In the genomic region with DNA sequence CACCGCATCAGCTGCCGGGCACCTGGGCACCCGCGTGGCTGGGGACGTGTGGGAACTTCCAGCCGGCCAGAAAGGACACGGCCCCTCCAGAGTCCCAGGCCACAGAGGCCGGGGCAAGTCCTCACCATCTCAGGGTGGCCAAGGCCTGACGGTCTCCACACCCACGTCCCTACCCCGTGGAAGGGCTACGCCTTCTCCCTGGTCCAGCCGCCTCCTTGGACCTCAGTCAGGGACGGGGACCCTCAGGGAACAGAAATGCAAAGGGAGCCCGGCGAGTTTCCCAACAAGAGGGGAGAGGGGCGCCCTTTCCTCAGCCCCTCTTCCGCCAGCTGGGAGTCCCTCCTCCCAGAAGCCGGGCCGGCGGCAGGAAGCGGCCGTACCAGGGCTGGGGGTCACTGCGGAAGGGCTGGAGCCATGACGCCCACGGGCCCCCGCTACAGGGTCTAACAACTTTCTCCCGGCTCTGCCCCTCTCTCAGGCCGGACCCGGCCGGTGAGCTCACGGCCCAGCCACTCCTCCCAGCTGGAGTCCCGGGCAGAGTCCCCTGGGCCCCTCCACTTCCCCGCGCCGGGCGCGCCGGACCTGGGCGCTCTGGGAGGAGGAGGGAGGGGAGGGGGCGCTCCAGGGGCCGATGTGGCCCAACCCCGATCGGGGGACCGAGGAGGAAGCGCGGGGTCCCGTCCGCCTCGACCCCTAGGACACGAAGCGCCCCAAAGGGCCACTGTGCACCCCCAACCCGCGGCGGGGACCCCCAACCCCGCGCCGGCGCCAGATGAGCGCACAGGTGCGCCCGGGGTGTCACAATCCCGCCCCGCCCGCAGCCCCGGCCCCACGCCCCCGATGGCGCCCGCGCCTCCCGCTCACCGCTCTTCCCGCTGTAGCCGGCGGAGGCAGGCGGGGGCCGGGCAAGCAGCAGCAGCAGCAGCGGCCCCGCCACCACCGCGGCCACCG, we compare ENCODE assay signal across 1 cellular context.
TF ChIP-seq lines count a peak whose summit lies in the region.

No MANE protein-coding gene starts in this region.

TF ChIP-seq in HepG2, 621 proteins besides CTCF, POLR2A, EP300 and RAD21 (continued from another document and continues in another):
- TF ChIP-seq, protein P1, sequence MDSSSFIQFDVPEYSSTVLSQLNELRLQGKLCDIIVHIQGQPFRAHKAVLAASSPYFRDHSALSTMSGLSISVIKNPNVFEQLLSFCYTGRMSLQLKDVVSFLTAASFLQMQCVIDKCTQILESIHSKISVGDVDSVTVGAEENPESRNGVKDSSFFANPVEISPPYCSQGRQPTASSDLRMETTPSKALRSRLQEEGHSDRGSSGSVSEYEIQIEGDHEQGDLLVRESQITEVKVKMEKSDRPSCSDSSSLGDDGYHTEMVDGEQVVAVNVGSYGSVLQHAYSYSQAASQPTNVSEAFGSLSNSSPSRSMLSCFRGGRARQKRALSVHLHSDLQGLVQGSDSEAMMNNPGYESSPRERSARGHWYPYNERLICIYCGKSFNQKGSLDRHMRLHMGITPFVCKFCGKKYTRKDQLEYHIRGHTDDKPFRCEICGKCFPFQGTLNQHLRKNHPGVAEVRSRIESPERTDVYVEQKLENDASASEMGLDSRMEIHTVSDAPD (CRISPR knock-in tag; IDR thresholded peaks at IDR 0.05), result no peak
- TF ChIP-seq ZNF772 (CRISPR knock-in tag; IDR thresholded peaks at IDR 0.05) (peak; percentile 47; the same call in 1 of the 2 replicates), ZNF44 (CRISPR knock-in tag; IDR thresholded peaks at IDR 0.05) (no peak), PPARG (CRISPR knock-in tag; conservative IDR thresholded peaks at IDR 0.05) (peak; percentile 10; the same call in 1 of the 2 replicates), HDAC2 (CRISPR knock-in tag; IDR thresholded peaks at IDR 0.05) (no peak; the same call in 1 of the 2 replicates), KLF15 (CRISPR knock-in tag; IDR thresholded peaks at IDR 0.05; ENCODE audit: borderline replicate concordance) (0 out of 2 replicates have a peak, but pooled peaks have one; percentile 68), PHF21A (CRISPR knock-in tag; IDR thresholded peaks at IDR 0.05) (peak; percentile 28; the same call in 1 of the 2 replicates), ZNF124 (CRISPR knock-in tag; IDR thresholded peaks at IDR 0.05) (no peak), KMT2B (CRISPR knock-in tag; IDR thresholded peaks at IDR 0.05) (0 out of 2 replicates have a peak, but pooled peaks have one; percentile 23), GATAD2A (CRISPR knock-in tag; IDR thresholded peaks at IDR 0.05) (0 out of 2 replicates have a peak, but pooled peaks have one; percentile 23), KDM5B (CRISPR knock-in tag; IDR thresholded peaks at IDR 0.05; ENCODE audit: borderline replicate concordance) (no peak), PHF20 (CRISPR knock-in tag; IDR thresholded peaks at IDR 0.05) (peak; percentile 13; the same call in 1 of the 2 replicates), THAP11 (CRISPR knock-in tag; IDR thresholded peaks at IDR 0.05) (peak; percentile 24; the same call in 1 of the 2 replicates), ZBTB7A (CRISPR knock-in tag; IDR thresholded peaks at IDR 0.05) (peak; percentile 63; the same call in 1 of the 2 replicates), GZF1 (CRISPR knock-in tag; IDR thresholded peaks at IDR 0.05) (0 out of 2 replicates have a peak, but pooled peaks have one; percentile 38)
- TF ChIP-seq, protein P2, sequence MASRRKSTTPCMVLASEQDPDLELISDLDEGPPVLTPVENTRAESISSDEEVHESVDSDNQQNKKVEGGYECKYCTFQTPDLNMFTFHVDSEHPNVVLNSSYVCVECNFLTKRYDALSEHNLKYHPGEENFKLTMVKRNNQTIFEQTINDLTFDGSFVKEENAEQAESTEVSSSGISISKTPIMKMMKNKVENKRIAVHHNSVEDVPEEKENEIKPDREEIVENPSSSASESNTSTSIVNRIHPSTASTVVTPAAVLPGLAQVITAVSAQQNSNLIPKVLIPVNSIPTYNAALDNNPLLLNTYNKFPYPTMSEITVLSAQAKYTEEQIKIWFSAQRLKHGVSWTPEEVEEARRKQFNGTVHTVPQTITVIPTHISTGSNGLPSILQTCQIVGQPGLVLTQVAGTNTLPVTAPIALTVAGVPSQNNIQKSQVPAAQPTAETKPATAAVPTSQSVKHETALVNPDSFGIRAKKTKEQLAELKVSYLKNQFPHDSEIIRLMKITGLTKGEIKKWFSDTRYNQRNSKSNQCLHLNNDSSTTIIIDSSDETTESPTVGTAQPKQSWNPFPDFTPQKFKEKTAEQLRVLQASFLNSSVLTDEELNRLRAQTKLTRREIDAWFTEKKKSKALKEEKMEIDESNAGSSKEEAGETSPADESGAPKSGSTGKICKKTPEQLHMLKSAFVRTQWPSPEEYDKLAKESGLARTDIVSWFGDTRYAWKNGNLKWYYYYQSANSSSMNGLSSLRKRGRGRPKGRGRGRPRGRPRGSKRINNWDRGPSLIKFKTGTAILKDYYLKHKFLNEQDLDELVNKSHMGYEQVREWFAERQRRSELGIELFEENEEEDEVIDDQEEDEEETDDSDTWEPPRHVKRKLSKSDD (CRISPR knock-in tag; IDR thresholded peaks at IDR 0.05; ENCODE audit: low read depth), result 0 out of 2 replicates have a peak, but pooled peaks have one; percentile 33
- TF ChIP-seq, protein P3, sequence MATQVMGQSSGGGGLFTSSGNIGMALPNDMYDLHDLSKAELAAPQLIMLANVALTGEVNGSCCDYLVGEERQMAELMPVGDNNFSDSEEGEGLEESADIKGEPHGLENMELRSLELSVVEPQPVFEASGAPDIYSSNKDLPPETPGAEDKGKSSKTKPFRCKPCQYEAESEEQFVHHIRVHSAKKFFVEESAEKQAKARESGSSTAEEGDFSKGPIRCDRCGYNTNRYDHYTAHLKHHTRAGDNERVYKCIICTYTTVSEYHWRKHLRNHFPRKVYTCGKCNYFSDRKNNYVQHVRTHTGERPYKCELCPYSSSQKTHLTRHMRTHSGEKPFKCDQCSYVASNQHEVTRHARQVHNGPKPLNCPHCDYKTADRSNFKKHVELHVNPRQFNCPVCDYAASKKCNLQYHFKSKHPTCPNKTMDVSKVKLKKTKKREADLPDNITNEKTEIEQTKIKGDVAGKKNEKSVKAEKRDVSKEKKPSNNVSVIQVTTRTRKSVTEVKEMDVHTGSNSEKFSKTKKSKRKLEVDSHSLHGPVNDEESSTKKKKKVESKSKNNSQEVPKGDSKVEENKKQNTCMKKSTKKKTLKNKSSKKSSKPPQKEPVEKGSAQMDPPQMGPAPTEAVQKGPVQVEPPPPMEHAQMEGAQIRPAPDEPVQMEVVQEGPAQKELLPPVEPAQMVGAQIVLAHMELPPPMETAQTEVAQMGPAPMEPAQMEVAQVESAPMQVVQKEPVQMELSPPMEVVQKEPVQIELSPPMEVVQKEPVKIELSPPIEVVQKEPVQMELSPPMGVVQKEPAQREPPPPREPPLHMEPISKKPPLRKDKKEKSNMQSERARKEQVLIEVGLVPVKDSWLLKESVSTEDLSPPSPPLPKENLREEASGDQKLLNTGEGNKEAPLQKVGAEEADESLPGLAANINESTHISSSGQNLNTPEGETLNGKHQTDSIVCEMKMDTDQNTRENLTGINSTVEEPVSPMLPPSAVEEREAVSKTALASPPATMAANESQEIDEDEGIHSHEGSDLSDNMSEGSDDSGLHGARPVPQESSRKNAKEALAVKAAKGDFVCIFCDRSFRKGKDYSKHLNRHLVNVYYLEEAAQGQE (IDR thresholded peaks at IDR 0.05; ENCODE audit: borderline replicate concordance in 1 of 2, low read depth in 1 of 2, low read length in 2 of 2), result no peak
- TF ChIP-seq, protein P4, sequence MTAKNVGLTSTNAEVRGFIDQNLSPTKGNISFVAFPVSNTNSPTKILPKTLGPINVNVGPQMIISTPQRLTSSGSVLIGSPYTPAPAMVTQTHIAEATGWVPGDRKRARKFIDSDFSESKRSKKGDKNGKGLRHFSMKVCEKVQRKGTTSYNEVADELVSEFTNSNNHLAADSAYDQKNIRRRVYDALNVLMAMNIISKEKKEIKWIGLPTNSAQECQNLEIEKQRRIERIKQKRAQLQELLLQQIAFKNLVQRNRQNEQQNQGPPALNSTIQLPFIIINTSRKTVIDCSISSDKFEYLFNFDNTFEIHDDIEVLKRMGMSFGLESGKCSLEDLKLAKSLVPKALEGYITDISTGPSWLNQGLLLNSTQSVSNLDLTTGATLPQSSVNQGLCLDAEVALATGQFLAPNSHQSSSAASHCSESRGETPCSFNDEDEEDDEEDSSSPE (CRISPR knock-in tag; IDR thresholded peaks at IDR 0.05), result peak; percentile 35; the same call in 1 of the 2 replicates
- TF ChIP-seq, protein P5, sequence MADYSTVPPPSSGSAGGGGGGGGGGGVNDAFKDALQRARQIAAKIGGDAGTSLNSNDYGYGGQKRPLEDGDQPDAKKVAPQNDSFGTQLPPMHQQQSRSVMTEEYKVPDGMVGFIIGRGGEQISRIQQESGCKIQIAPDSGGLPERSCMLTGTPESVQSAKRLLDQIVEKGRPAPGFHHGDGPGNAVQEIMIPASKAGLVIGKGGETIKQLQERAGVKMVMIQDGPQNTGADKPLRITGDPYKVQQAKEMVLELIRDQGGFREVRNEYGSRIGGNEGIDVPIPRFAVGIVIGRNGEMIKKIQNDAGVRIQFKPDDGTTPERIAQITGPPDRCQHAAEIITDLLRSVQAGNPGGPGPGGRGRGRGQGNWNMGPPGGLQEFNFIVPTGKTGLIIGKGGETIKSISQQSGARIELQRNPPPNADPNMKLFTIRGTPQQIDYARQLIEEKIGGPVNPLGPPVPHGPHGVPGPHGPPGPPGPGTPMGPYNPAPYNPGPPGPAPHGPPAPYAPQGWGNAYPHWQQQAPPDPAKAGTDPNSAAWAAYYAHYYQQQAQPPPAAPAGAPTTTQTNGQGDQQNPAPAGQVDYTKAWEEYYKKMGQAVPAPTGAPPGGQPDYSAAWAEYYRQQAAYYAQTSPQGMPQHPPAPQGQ (CRISPR knock-in tag; IDR thresholded peaks at IDR 0.05; ENCODE audit: borderline replicate concordance), result no peak
- TF ChIP-seq, protein P6, sequence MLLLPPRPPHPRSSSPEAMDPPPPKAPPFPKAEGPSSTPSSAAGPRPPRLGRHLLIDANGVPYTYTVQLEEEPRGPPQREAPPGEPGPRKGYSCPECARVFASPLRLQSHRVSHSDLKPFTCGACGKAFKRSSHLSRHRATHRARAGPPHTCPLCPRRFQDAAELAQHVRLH (CRISPR knock-in tag; IDR thresholded peaks at IDR 0.05; ENCODE audit: borderline replicate concordance, low read depth), result peak; percentile 10; the same call in 1 of the 2 replicates
- TF ChIP-seq, protein P7, sequence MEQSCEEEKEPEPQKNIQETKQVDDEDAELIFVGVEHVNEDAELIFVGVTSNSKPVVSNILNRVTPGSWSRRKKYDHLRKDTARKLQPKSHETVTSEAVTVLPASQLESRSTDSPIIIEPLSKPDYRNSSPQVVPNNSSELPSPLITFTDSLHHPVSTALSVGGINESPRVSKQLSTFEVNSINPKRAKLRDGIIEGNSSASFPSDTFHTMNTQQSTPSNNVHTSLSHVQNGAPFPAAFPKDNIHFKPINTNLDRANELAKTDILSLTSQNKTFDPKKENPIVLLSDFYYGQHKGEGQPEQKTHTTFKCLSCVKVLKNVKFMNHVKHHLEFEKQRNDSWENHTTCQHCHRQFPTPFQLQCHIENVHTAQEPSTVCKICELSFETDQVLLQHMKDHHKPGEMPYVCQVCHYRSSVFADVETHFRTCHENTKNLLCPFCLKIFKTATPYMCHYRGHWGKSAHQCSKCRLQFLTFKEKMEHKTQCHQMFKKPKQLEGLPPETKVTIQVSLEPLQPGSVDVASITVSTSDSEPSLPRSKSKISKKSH (CRISPR knock-in tag; IDR thresholded peaks at IDR 0.05; ENCODE audit: borderline replicate concordance), result no peak
- TF ChIP-seq, protein P8, sequence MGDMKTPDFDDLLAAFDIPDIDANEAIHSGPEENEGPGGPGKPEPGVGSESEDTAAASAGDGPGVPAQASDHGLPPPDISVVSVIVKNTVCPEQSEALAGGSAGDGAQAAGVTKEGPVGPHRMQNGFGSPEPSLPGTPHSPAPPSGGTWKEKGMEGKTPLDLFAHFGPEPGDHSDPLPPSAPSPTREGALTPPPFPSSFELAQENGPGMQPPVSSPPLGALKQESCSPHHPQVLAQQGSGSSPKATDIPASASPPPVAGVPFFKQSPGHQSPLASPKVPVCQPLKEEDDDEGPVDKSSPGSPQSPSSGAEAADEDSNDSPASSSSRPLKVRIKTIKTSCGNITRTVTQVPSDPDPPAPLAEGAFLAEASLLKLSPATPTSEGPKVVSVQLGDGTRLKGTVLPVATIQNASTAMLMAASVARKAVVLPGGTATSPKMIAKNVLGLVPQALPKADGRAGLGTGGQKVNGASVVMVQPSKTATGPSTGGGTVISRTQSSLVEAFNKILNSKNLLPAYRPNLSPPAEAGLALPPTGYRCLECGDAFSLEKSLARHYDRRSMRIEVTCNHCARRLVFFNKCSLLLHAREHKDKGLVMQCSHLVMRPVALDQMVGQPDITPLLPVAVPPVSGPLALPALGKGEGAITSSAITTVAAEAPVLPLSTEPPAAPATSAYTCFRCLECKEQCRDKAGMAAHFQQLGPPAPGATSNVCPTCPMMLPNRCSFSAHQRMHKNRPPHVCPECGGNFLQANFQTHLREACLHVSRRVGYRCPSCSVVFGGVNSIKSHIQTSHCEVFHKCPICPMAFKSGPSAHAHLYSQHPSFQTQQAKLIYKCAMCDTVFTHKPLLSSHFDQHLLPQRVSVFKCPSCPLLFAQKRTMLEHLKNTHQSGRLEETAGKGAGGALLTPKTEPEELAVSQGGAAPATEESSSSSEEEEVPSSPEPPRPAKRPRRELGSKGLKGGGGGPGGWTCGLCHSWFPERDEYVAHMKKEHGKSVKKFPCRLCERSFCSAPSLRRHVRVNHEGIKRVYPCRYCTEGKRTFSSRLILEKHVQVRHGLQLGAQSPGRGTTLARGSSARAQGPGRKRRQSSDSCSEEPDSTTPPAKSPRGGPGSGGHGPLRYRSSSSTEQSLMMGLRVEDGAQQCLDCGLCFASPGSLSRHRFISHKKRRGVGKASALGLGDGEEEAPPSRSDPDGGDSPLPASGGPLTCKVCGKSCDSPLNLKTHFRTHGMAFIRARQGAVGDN (CRISPR knock-in tag; IDR thresholded peaks at IDR 0.05), result peak; percentile 64
- TF ChIP-seq, protein P9, sequence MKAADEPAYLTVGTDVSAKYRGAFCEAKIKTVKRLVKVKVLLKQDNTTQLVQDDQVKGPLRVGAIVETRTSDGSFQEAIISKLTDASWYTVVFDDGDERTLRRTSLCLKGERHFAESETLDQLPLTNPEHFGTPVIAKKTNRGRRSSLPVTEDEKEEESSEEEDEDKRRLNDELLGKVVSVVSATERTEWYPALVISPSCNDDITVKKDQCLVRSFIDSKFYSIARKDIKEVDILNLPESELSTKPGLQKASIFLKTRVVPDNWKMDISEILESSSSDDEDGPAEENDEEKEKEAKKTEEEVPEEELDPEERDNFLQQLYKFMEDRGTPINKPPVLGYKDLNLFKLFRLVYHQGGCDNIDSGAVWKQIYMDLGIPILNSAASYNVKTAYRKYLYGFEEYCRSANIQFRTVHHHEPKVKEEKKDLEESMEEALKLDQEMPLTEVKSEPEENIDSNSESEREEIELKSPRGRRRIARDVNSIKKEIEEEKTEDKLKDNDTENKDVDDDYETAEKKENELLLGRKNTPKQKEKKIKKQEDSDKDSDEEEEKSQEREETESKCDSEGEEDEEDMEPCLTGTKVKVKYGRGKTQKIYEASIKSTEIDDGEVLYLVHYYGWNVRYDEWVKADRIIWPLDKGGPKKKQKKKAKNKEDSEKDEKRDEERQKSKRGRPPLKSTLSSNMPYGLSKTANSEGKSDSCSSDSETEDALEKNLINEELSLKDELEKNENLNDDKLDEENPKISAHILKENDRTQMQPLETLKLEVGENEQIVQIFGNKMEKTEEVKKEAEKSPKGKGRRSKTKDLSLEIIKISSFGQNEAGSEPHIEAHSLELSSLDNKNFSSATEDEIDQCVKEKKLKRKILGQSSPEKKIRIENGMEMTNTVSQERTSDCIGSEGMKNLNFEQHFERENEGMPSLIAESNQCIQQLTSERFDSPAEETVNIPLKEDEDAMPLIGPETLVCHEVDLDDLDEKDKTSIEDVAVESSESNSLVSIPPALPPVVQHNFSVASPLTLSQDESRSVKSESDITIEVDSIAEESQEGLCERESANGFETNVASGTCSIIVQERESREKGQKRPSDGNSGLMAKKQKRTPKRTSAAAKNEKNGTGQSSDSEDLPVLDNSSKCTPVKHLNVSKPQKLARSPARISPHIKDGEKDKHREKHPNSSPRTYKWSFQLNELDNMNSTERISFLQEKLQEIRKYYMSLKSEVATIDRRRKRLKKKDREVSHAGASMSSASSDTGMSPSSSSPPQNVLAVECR (CRISPR knock-in tag; IDR thresholded peaks at IDR 0.05; ENCODE audit: borderline replicate concordance), result peak; percentile 81
